1 cellular context compared by ENCODE assay signal in the genomic region with DNA sequence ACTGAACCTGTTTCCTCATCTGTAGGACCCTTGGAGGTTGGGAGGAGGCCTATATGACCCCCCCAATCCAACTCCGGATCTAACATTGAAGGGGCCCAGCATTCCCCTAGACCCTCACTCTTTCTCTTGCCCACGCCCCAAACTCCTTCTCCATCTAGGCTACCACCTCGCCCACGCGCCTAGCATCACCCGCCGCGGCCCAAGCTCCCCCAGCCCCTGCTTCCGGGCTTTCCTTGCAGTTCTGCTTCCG.
TF ChIP-seq lines count a peak whose summit lies in the region.

No MANE protein-coding gene starts in this region.

TF ChIP-seq in GM12878, 131 proteins besides CTCF, POLR2A, EP300 and RAD21 (continued from another document):
- no peak for TF ChIP-seq CHD4 (IDR thresholded peaks at IDR 0.05)
- 0 out of 4 replicates have a peak, but pooled peaks of 1 of the 2 experiments have one; percentile 19 for TF ChIP-seq IKZF2 (IDR thresholded peaks at IDR 0.05)
- TF ChIP-seq EGR1 (IDR thresholded peaks at IDR 0.05; ENCODE audit: borderline replicate concordance in 1 of 2, low read depth in 2 of 2, low read length in 2 of 2) = peak in 1 of 2 experiments; percentile 93; a peak in 2 of 3 replicates
